Comparison of ENCODE assay signal across 8 cellular contexts in genomic region chr22:44091021-44091721, GRCh38.
DNase-seq lines count a peak whose midpoint lies in the region; ATAC-seq and TF ChIP-seq lines count a peak whose summit lies in the region.

No MANE protein-coding gene starts in this region.

- no peaks in the 10 kb centered on the region for H3K27me3 Mint-ChIP-seq in activated CD8-positive, alpha-beta T cell treated with anti-CD3 and anti-CD28 coated beads, Interleukin-2, amount 10 ng/mL, durations not matched to agents 7 days and 5 days (ENCODE audit: low read depth)

- H3K36me3 Mint-ChIP-seq in activated CD8-positive, alpha-beta T cell treated with anti-CD3 and anti-CD28 coated beads, Interleukin-2, amount 10 ng/mL, durations not matched to agents 7 days and 5 days (ENCODE audit: low read depth): no peaks in the 10 kb centered on the region

- H3K4me3 ChIP-seq in AG10803 (ENCODE audit: low read length): no peak overlapping the region
- no peak overlapping the region for H3K4me3 ChIP-seq in kidney epithelial cell (ENCODE audit: low read depth, low read length)

- peak; percentile 79 for ATAC-seq in activated CD8-positive, alpha-beta T cell treated with anti-CD3 and anti-CD28 coated beads, Interleukin-2, amount 10 ng/mL, durations not matched to agents 7 days and 5 days
- ATAC-seq in HG03108 (IDR thresholded peaks at IDR 0.05; ENCODE audit: unreplicated experiment) (no peak), GM18498 (IDR thresholded peaks at IDR 0.05; ENCODE audit: unreplicated experiment) (no peak)

- peaks cover 10% of the 10 kb centered on the region for H3K4me1 Mint-ChIP-seq in activated CD8-positive, alpha-beta T cell treated with anti-CD3 and anti-CD28 coated beads, Interleukin-2, amount 10 ng/mL, durations not matched to agents 7 days and 5 days (ENCODE audit: low read depth)

- H3K9me3 Mint-ChIP-seq in activated CD8-positive, alpha-beta T cell treated with anti-CD3 and anti-CD28 coated beads, Interleukin-2, amount 10 ng/mL, durations not matched to agents 7 days and 5 days (ENCODE audit: insufficient read depth): no peaks in the 10 kb centered on the region

- H3K36me3 ChIP-seq in kidney epithelial cell (ENCODE audit: control insufficient read depth, insufficient read depth, low read length): no peaks in the 10 kb centered on the region

- no peaks in the 10 kb centered on the region for H3K27me3 ChIP-seq in kidney epithelial cell (ENCODE audit: control insufficient read depth, insufficient read depth, low read length)

- H3K4me3 Mint-ChIP-seq in activated CD8-positive, alpha-beta T cell treated with anti-CD3 and anti-CD28 coated beads, Interleukin-2, amount 10 ng/mL, durations not matched to agents 7 days and 5 days: no peak overlapping the region

- POLR2A ChIA-PET in activated CD8-positive, alpha-beta T cell treated with anti-CD3 and anti-CD28 coated beads, Interleukin-2, amount 10 ng/mL, durations not matched to agents 7 days and 5 days (lab: Charles Lee): no interaction called here

- DNase-seq in AG10803 (ENCODE audit: low read depth): no peak
- peak; percentile 17 for DNase-seq in HCEC 1CT
- DNase-seq in activated CD8-positive, alpha-beta T cell treated with anti-CD3 and anti-CD28 coated beads, Interleukin-2, amount 10 ng/mL, durations not matched to agents 7 days and 5 days: peak; percentile 57
- no peak for DNase-seq in kidney epithelial cell (ENCODE audit: low read depth)
- DNase-seq in GOT3 (lab: John Stamatoyannopoulos, UW): no peak
- no peak for DNase-seq in NOMO-1 (lab: John Stamatoyannopoulos, UW; ENCODE audit: unreplicated experiment in 2 of 2)

- TF ChIP-seq CTCF in AG10803 (conservative IDR thresholded peaks at IDR 0.05; ENCODE audit: low read length): peak; percentile 29; the same call in 1 of the 2 replicates
- peak; percentile 20 for TF ChIP-seq CTCF in kidney epithelial cell (IDR thresholded peaks at IDR 0.05; ENCODE audit: insufficient read depth, low read length, poor library complexity, severe bottlenecking)

- no peak overlapping the region for H3K27ac Mint-ChIP-seq in activated CD8-positive, alpha-beta T cell treated with anti-CD3 and anti-CD28 coated beads, Interleukin-2, amount 10 ng/mL, durations not matched to agents 7 days and 5 days

- CTCF ChIA-PET in activated CD8-positive, alpha-beta T cell treated with anti-CD3 and anti-CD28 coated beads, Interleukin-2, amount 10 ng/mL, durations not matched to agents 7 days and 5 days (lab: Charles Lee): no interaction called here

Comparison
In these comparisons a context has a peak if more than half of its experiments do, and no peak if none do; other contexts are left out.
1. DNase-seq: peak in HCEC 1CT (single experiment) and activated CD8-positive, alpha-beta T cell treated with anti-CD3 and anti-CD28 coated beads, Interleukin-2, amount 10 ng/mL, durations not matched to agents 7 days and 5 days (single experiment); none in AG10803 (single experiment), kidney epithelial cell (single experiment), GOT3 (single experiment) and NOMO-1 (0 of 2).